24 cellular contexts compared by ENCODE assay signal in genomic region chr7:151815419-151815818, GRCh38.
"Had no signal": no experiment of that assay in that cellular context is flagged by ENCODE, and none has a peak within 500 bp of the region (broad histone marks: within the 10 kb centered on the region; RNA-seq: fewer than 3 reads in every experiment).

No MANE protein-coding gene starts in this region.

- H3K4me3 ChIP-seq: breast epithelium, colonic mucosa, gastrocnemius medialis, upper lobe of left lung had no signal

- H3K36me3 Mint-ChIP-seq: activated CD8-positive, alpha-beta memory T cell treated with anti-CD3 and anti-CD28 coated beads, Interleukin-2, amount 10 ng/mL, durations not matched to agents 7 days and 5 days; WTC11 had no signal

- H3K9me3 Mint-ChIP-seq: central memory CD8-positive, alpha-beta T cell; memory B cell; naive thymus-derived CD4-positive, alpha-beta T cell; T-helper 1 cell treated with Interleukin-12 subunit alpha and Interleukin-12 subunit beta and Interleukin-4 antibody, amounts not matched to agents 30 μg/mL and 1 μg/mL, for 36 hours; WTC11 had no signal

- H3K27me3 Mint-ChIP-seq: activated CD8-positive, alpha-beta memory T cell treated with anti-CD3 and anti-CD28 coated beads, Interleukin-2, amount 10 ng/mL, durations not matched to agents 7 days and 5 days; central memory CD8-positive, alpha-beta T cell; memory B cell; naive thymus-derived CD4-positive, alpha-beta T cell had no signal

- H3K27ac ChIP-seq: breast epithelium, colonic mucosa, gastrocnemius medialis, upper lobe of left lung had no signal

- H3K4me2 ChIP-seq: SK-N-SH had no signal

- H3K4me1 ChIP-seq: breast epithelium, gastrocnemius medialis had no signal

- H3K36me3 ChIP-seq: breast epithelium, colonic mucosa, gastrocnemius medialis, upper lobe of left lung had no signal

- H3K4me3 Mint-ChIP-seq: activated CD8-positive, alpha-beta memory T cell treated with anti-CD3 and anti-CD28 coated beads, Interleukin-2, amount 10 ng/mL, durations not matched to agents 7 days and 5 days; activated CD8-positive, alpha-beta T cell treated with anti-CD3 and anti-CD28 coated beads, Interleukin-2, amount 10 ng/mL, durations not matched to agents 7 days and 5 days; central memory CD8-positive, alpha-beta T cell; memory B cell; naive thymus-derived CD4-positive, alpha-beta T cell; T-helper 1 cell treated with Interleukin-12 subunit alpha and Interleukin-12 subunit beta and Interleukin-4 antibody, amounts not matched to agents 30 μg/mL and 1 μg/mL, for 36 hours had no signal

- H3K27ac Mint-ChIP-seq: activated CD8-positive, alpha-beta memory T cell treated with anti-CD3 and anti-CD28 coated beads, Interleukin-2, amount 10 ng/mL, durations not matched to agents 7 days and 5 days; activated CD8-positive, alpha-beta T cell treated with anti-CD3 and anti-CD28 coated beads, Interleukin-2, amount 10 ng/mL, durations not matched to agents 7 days and 5 days; memory B cell; T-helper 1 cell treated with Interleukin-12 subunit alpha and Interleukin-12 subunit beta and Interleukin-4 antibody, amounts not matched to agents 30 μg/mL and 1 μg/mL, for 36 hours; WTC11 had no signal

- ATAC-seq: activated CD8-positive, alpha-beta memory T cell treated with anti-CD3 and anti-CD28 coated beads, Interleukin-2, amount 10 ng/mL, durations not matched to agents 7 days and 5 days; activated CD8-positive, alpha-beta T cell treated with anti-CD3 and anti-CD28 coated beads, Interleukin-2, amount 10 ng/mL, durations not matched to agents 7 days and 5 days; gastrocnemius medialis; naive thymus-derived CD4-positive, alpha-beta T cell had no signal

- H3K9ac ChIP-seq: SK-N-SH had no signal

- H3K9me3 ChIP-seq: breast epithelium, colonic mucosa, gastrocnemius medialis, SK-N-SH, upper lobe of left lung had no signal

- DNase-seq: activated CD8-positive, alpha-beta memory T cell treated with anti-CD3 and anti-CD28 coated beads, Interleukin-2, amount 10 ng/mL, durations not matched to agents 7 days and 5 days; activated CD8-positive, alpha-beta T cell treated with anti-CD3 and anti-CD28 coated beads, Interleukin-2, amount 10 ng/mL, durations not matched to agents 7 days and 5 days; activated effector memory CD4-positive, alpha-beta T cell treated with anti-CD3 and anti-CD28 coated beads, Interleukin-2, amount 50 U/mL, for 16 hours; activated naive CD4-positive, alpha-beta T cell treated with anti-CD3 and anti-CD28 coated beads, Interleukin-2, amount 50 U/mL, for 16 hours; amniotic stem cell; colonic mucosa; effector memory CD4-positive, alpha-beta T cell; erythroblast; gastrocnemius medialis; hippocampal formation; midbrain; naive thymus-derived CD4-positive, alpha-beta T cell; right cardiac atrium; SK-N-SH; stimulated activated CD4-positive, alpha-beta T cell treated with anti-CD3 and anti-CD28 coated beads, Interleukin-15, amount 100 ng/mL, for 24 hours; stimulated activated CD4-positive, alpha-beta T cell treated with anti-CD3 and anti-CD28 coated beads, Interleukin-2, amount 100 ng/mL, for 24 hours; stimulated activated naive CD4-positive, alpha-beta T cell treated with Interleukin-2 at 50 U/mL for 16 hours; SW 1271; upper lobe of left lung had no signal

- H3K27me3 ChIP-seq: breast epithelium, colonic mucosa, gastrocnemius medialis, upper lobe of left lung had no signal
